In genomic region chr7:149713731-149714068, GRCh38 we compare ENCODE assay signal across 9 cellular contexts. TPM values are rescaled to one million over a fixed set of nuclear protein-coding genes. Genes with fewer than 3 reads are reported as not detected.
DNase-seq lines count a peak whose midpoint lies in the region; ATAC-seq and TF ChIP-seq lines count a peak whose summit lies in the region.
"Had no signal": no experiment of that assay in that cellular context is flagged by ENCODE, and none has a peak within 500 bp of the region (broad histone marks: within the 10 kb centered on the region; RNA-seq: fewer than 3 reads in every experiment).

No MANE protein-coding gene starts in this region.

- H3K36me3 Mint-ChIP-seq in T-cell = no peaks in the 10 kb centered on the region

- POLR2A ChIA-PET in T-cell (lab: Charles Lee) = no interaction called here

- H3K4me2 ChIP-seq in fibroblast of lung (ENCODE audit: extremely low read depth, insufficient read depth, low read length) = no peak overlapping the region

- H3K4me3 ChIP-seq in fibroblast of lung (replicated peaks in 1 of 4; ENCODE audit: control extremely low read depth in 1 of 4, insufficient read depth in 1 of 4, low read depth in 3 of 4, low read length in 4 of 4) = peak overlapping the region in 1 of 4 experiments; percentile 75
- H3K4me3 ChIP-seq in psoas muscle = peak overlapping the region; percentile 86

- no peaks in the 10 kb centered on the region for H4K20me1 ChIP-seq in fibroblast of lung (ENCODE audit: control insufficient read depth, extremely low read depth, insufficient read depth, low read length)

- CTCF ChIA-PET in T-cell (lab: Charles Lee) = no interaction called here

- no peaks in the 10 kb centered on the region for H3K9me3 ChIP-seq in fibroblast of lung (ENCODE audit: control insufficient read depth, insufficient read depth, low read depth, low read length)
- peaks cover 12% of the 10 kb centered on the region for H3K9me3 ChIP-seq in psoas muscle

- peaks cover 19 to 33% (median 23%) of the 10 kb centered on the region in 3 donors for H3K4me1 Mint-ChIP-seq in T-cell

- no peak overlapping the region for H3K27ac ChIP-seq in fibroblast of lung (ENCODE audit: insufficient read depth, low read length)
- H3K27ac ChIP-seq in psoas muscle = no peak overlapping the region

- no peaks in the 10 kb centered on the region for H3K79me2 ChIP-seq in fibroblast of lung (ENCODE audit: control insufficient read depth, insufficient read depth, low read length)

- H3K9ac ChIP-seq in fibroblast of lung (ENCODE audit: insufficient read depth, low read length) = no peak overlapping the region

- no peak for TF ChIP-seq CTCF in fibroblast of lung (conservative IDR thresholded peaks at IDR 0.05 in 1 of 2, IDR thresholded peaks at IDR 0.05 in 1 of 2; ENCODE audit: low read depth in 1 of 2, low read length in 2 of 2)
- no peak for TF ChIP-seq CTCF in psoas muscle (IDR thresholded peaks at IDR 0.05)

- H3K27ac Mint-ChIP-seq in T-cell = no peak overlapping the region

- DNase-seq in D341Med (ENCODE audit: low spot score) (peak; percentile 33), T-cell (no peak), fibroblast of lung (ENCODE audit: low read depth in 2 of 2) (no peak), psoas muscle (no peak), DMS114 treated with DMSO at 0.1 percent for 48 hours (lab: John Stamatoyannopoulos, UW; ENCODE audit: unreplicated experiment) (no peak), T-helper 9 cell (no peak)
- no peak for DNase-seq in stimulated activated CD4-positive, alpha-beta T cell treated with anti-CD3 and anti-CD28 coated beads, Interleukin-2, amount 100 ng/mL, for 48 hours
- DNase-seq: GF-D8 had no signal

- peaks cover 5 to 21% (median 16%) of the 10 kb centered on the region in 3 donors for H3K9me3 Mint-ChIP-seq in T-cell

- intact Hi-C loops in psoas muscle (cut with DNase I) = no loop called here

- no peaks in the 10 kb centered on the region for H3K36me3 ChIP-seq in fibroblast of lung (ENCODE audit: control insufficient read depth, insufficient read depth, low read length)
- H3K36me3 ChIP-seq in psoas muscle (ENCODE audit: insufficient read depth in 1 of 2, low read depth in 1 of 2) = no peaks in the 10 kb centered on the region

- no peak for ATAC-seq in T-cell (replicated peaks in 1 of 4)
- no peak for ATAC-seq in psoas muscle
- ATAC-seq in HG02798 (IDR thresholded peaks at IDR 0.05; ENCODE audit: poor library complexity, unreplicated experiment) = no peak

- WGBS in psoas muscle, 3 donors = 66 to 86% (median 78%) methylated on average over 25 to 26 of the region's 26 CpGs

- H3K27me3 Mint-ChIP-seq in T-cell = no peaks in the 10 kb centered on the region

- no peaks in the 10 kb centered on the region for H3K27me3 ChIP-seq in fibroblast of lung (ENCODE audit: control insufficient read depth, insufficient read depth, low read length)
- no peaks in the 10 kb centered on the region for H3K27me3 ChIP-seq in psoas muscle (ENCODE audit: insufficient read depth in 3 of 3, low read length in 2 of 3)

- peak overlapping the region; percentile 73 to 85 (median 79) for H3K4me3 Mint-ChIP-seq in T-cell

- H3K4me1 ChIP-seq in fibroblast of lung (ENCODE audit: control insufficient read depth, extremely low read depth, insufficient read depth, low read length) = peaks cover 4% of the 10 kb centered on the region
- H3K4me1 ChIP-seq in psoas muscle = peaks cover 25% of the 10 kb centered on the region

- peak overlapping the region; percentile 77 for H2AFZ ChIP-seq in fibroblast of lung (ENCODE audit: low read length)

RNA-seq across cellular contexts. Expression of gene ZNF467, which starts 59.7 kb away (rescaled TPM):
- total RNA-seq in T-cell = 1 to 10 TPM; 3.0 to 5.3 (median 4.5) TPM
- 1.0 and 1.3 TPM in 2 replicates for total RNA-seq in fibroblast of lung
- 0.15 and 0.89 TPM in 2 replicates for polyA plus RNA-seq in fibroblast of lung
- polyA plus RNA-seq in fibroblast of lung (2012) = 0.89 and 3.4 TPM in 2 replicates
- 0.55 TPM in 1 of 2 replicates, not detected in the other for polyA minus RNA-seq in fibroblast of lung (ENCODE audit: low replicate concordance)
- total RNA-seq in psoas muscle = 1 to 10 TPM; 1.7 to 2.8 (median 2.3) TPM
- polyA plus RNA-seq in psoas muscle = 1 to 10 TPM in 2 of 3 donors, under 1 TPM in 1; 0.87 to 1.3 (median 1.2) TPM
